Comparison of ENCODE assay signal across 1 cellular context in genomic region chr17:4189280-4189679, GRCh38.
TF ChIP-seq lines count a peak whose summit lies in the region.

No MANE protein-coding gene starts in this region.

TF ChIP-seq in endothelial cell of umbilical vein, 7 proteins besides CTCF, POLR2A, EP300 and RAD21:
- TF ChIP-seq MAX (IDR thresholded peaks at IDR 0.05; ENCODE audit: insufficient read depth, insufficient read length) (no peak), MYC (IDR thresholded peaks at IDR 0.05; ENCODE audit: low read depth, low read length) (no peak), JUN (IDR thresholded peaks at IDR 0.05; ENCODE audit: borderline replicate concordance, insufficient read depth, insufficient read length, low read depth) (no peak), POLR2AphosphoS5 (IDR thresholded peaks at IDR 0.05; ENCODE audit: insufficient read depth, low read depth, low read length) (no peak)
TF ChIP-seq in endothelial cell of umbilical vein: peak in this region for 0.
